In the genomic region with DNA sequence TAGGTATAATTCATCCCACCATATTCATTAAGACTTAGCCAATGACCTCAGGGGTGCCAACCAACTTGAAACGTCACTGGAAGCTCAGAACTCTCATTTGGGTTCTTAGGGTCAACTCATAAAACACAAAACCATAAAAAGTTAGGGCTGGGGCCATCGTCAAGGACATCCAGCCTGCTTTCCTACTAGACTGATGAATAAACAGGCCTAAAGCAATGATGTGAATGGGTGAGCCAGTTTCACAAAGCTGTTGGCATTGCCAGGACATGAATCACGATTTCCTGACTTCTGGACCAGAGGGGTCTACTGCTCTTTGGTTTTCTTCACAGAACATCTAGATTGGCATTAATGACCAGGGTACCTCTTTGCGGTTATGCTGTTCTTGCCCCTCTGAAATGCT, we compare ENCODE assay signal across 28 cellular contexts.
DNase-seq lines count a peak whose midpoint lies in the region; ATAC-seq and TF ChIP-seq lines count a peak whose summit lies in the region.
"Had no signal": no experiment of that assay in that cellular context is flagged by ENCODE, and none has a peak within 500 bp of the region (broad histone marks: within the 10 kb centered on the region; RNA-seq: fewer than 3 reads in every experiment).

No MANE protein-coding gene starts in this region.

- no peak overlapping the region for H3K4me3 Mint-ChIP-seq in activated CD4-positive, alpha-beta T cell treated with anti-CD3 and anti-CD28 coated beads, Interleukin-2, amount 10 ng/mL, durations not matched to agents 7 days and 5 days
- H3K4me3 Mint-ChIP-seq: activated naive CD4-positive, alpha-beta T cell treated with anti-CD3 and anti-CD28 coated beads for 36 hours; dendritic cell treated with granulocyte-macrophage colony-stimulating factor and Interleukin-4, amounts not matched to agents 40 ng/mL and 50 ng/mL, for 4 days; stimulated activated memory B cell treated with anti-CD40 and anti-IgM and Interleukin-4, amounts not matched to agents 10 μg/mL and 1 μg/mL and 100 μg/mL, for 72 hours had no signal

- TF ChIP-seq CTCF in mammary epithelial cell (conservative IDR thresholded peaks at IDR 0.05 in 1 of 2, IDR thresholded peaks at IDR 0.05 in 1 of 2; ENCODE audit: extremely low read depth in 1 of 2, insufficient read depth in 1 of 2, low read depth in 1 of 2, low read length in 2 of 2) = no peak
- no peak for TF ChIP-seq CTCF in foreskin keratinocyte (conservative IDR thresholded peaks at IDR 0.05)

- no peaks in the 10 kb centered on the region for H3K9me3 ChIP-seq in mammary epithelial cell (replicated peaks; ENCODE audit: insufficient read depth, low read length)
- H3K9me3 ChIP-seq: heart left ventricle, left lung, upper lobe of right lung had no signal

- dilution Hi-C loops in mammary epithelial cell (cut with HindIII; ENCODE audit: low sequenced_read_pairs) = loop anchor here (10.0 kb wide), 1 partner anchor 63 kb away; no protein-coding TSS in a partner anchor

- H3K36me3 Mint-ChIP-seq in activated CD4-positive, alpha-beta T cell treated with anti-CD3 and anti-CD28 coated beads, Interleukin-2, amount 10 ng/mL, durations not matched to agents 7 days and 5 days (ENCODE audit: low read depth) = no peaks in the 10 kb centered on the region
- H3K36me3 Mint-ChIP-seq: naive B cell; stimulated activated memory B cell treated with anti-CD40 and anti-IgM and Interleukin-4, amounts not matched to agents 10 μg/mL and 1 μg/mL and 100 μg/mL, for 72 hours had no signal

- peaks cover 30% of the 10 kb centered on the region for H3K4me1 ChIP-seq in mammary epithelial cell (ENCODE audit: insufficient read depth, low read length)
- peaks cover 21% of the 10 kb centered on the region for H3K4me1 ChIP-seq in foreskin keratinocyte
- H3K4me1 ChIP-seq: heart left ventricle, left lung, upper lobe of right lung had no signal

- intact Hi-C loops in mammary epithelial cell (cut with micrococcal nuclease) = no loop called here

- DNase-seq in AG20443 (ENCODE audit: low spot score) (peak; percentile 32), LHCN-M2 (ENCODE audit: low read depth) (peak; percentile 37), mammary epithelial cell (peak; percentile 46), foreskin keratinocyte (peak; percentile 39 to 76)
- DNase-seq in activated CD4-positive, alpha-beta T cell treated with anti-CD3 and anti-CD28 coated beads, Interleukin-2, amount 10 ng/mL, durations not matched to agents 7 days and 5 days = no peak
- DNase-seq in activated CD4-positive, CD25-positive, alpha-beta regulatory T cell (lab: John Stamatoyannopoulos, UW) = no peak
- DNase-seq: activated CD4-positive, alpha-beta T cell treated with anti-CD3 and anti-CD28 coated beads for 4 hours; activated naive CD4-positive, alpha-beta T cell treated with anti-CD3 and anti-CD28 coated beads for 36 hours; amniotic stem cell; COR-L47; DMS79; HCEC 1CT; heart left ventricle; left lung; naive B cell; NCI-H2081; NCI-H446; OCI-M1; retina; SIG-M5; stimulated activated CD4-positive, alpha-beta T cell treated with anti-CD3 and anti-CD28 coated beads, Interleukin-2, amount 100 ng/mL, for 48 hours; upper lobe of right lung had no signal

- H3K27me3 ChIP-seq in mammary epithelial cell (ENCODE audit: insufficient read depth, low read length) = no peaks in the 10 kb centered on the region
- no peaks in the 10 kb centered on the region for H3K27me3 ChIP-seq in foreskin keratinocyte
- H3K27me3 ChIP-seq: BLaER1 treated with 17β-estradiol and CSF1 and Interleukin-3, amounts not matched to agents 10 nM and 100 nM; heart left ventricle; left lung; upper lobe of right lung had no signal

- no peak overlapping the region for H3K27ac Mint-ChIP-seq in activated CD4-positive, alpha-beta T cell treated with anti-CD3 and anti-CD28 coated beads, Interleukin-2, amount 10 ng/mL, durations not matched to agents 7 days and 5 days
- H3K27ac Mint-ChIP-seq: activated naive CD4-positive, alpha-beta T cell treated with anti-CD3 and anti-CD28 coated beads for 36 hours; dendritic cell treated with granulocyte-macrophage colony-stimulating factor and Interleukin-4, amounts not matched to agents 40 ng/mL and 50 ng/mL, for 4 days; naive B cell; stimulated activated memory B cell treated with anti-CD40 and anti-IgM and Interleukin-4, amounts not matched to agents 10 μg/mL and 1 μg/mL and 100 μg/mL, for 72 hours had no signal

- H3K27ac ChIP-seq in mammary epithelial cell (ENCODE audit: insufficient read depth, low read depth, low read length) (peak overlapping the region; percentile 6), foreskin keratinocyte (peak overlapping the region; percentile 44)
- H3K27ac ChIP-seq: BLaER1 treated with 17β-estradiol and CSF1 and Interleukin-3, amounts not matched to agents 10 nM and 100 nM; heart left ventricle; HL-60; left lung; upper lobe of right lung had no signal

- H2AFZ ChIP-seq in mammary epithelial cell (ENCODE audit: low read depth, low read length) = peak overlapping the region; percentile 18

- H3K79me2 ChIP-seq in mammary epithelial cell (ENCODE audit: insufficient read depth, low read length) = no peaks in the 10 kb centered on the region

- CTCF ChIA-PET in mammary epithelial cell (lab: Charles Lee; ENCODE audit: low non-redundant PET) = no interaction called here
- CTCF ChIA-PET in activated CD4-positive, alpha-beta T cell treated with anti-CD3 and anti-CD28 coated beads, Interleukin-2, amount 10 ng/mL, durations not matched to agents 7 days and 5 days (lab: Charles Lee) = interaction anchor here (1.3 kb wide), 1 partner anchor 9 kb away, joined by 5 read pairs; no protein-coding TSS in a partner anchor

- no peaks in the 10 kb centered on the region for H3K27me3 Mint-ChIP-seq in activated CD4-positive, alpha-beta T cell treated with anti-CD3 and anti-CD28 coated beads, Interleukin-2, amount 10 ng/mL, durations not matched to agents 7 days and 5 days
- H3K27me3 Mint-ChIP-seq: dendritic cell treated with granulocyte-macrophage colony-stimulating factor and Interleukin-4, amounts not matched to agents 40 ng/mL and 50 ng/mL, for 4 days; stimulated activated memory B cell treated with anti-CD40 and anti-IgM and Interleukin-4, amounts not matched to agents 10 μg/mL and 1 μg/mL and 100 μg/mL, for 72 hours had no signal

- no peaks in the 10 kb centered on the region for H4K20me1 ChIP-seq in mammary epithelial cell (ENCODE audit: insufficient read depth, low read length)
- H4K20me1 ChIP-seq: BLaER1 treated with 17β-estradiol and CSF1 and Interleukin-3, amounts not matched to agents 10 nM and 100 nM had no signal

- BruUV-seq in mammary epithelial cell (replicated peaks; lab: Mats Ljungman, UMichigan) = no TSS peak

- H3K36me3 ChIP-seq in mammary epithelial cell (ENCODE audit: insufficient read depth, low read length) = no peaks in the 10 kb centered on the region
- H3K36me3 ChIP-seq: BLaER1 treated with 17β-estradiol and CSF1 and Interleukin-3, amounts not matched to agents 10 nM and 100 nM; heart left ventricle; left lung; upper lobe of right lung had no signal

- in situ Hi-C loops in mammary epithelial cell (cut with MboI; ENCODE audit: low sequenced_read_pairs in 2 of 2) = loop anchor here in 1 of 2 donors (25.0 kb wide), 1 partner anchor 120 kb away; no protein-coding TSS in a partner anchor

- H3K4me3 ChIP-seq in mammary epithelial cell (replicated peaks in 1 of 3; ENCODE audit: insufficient read depth in 1 of 3, low read depth in 2 of 3, low read length in 3 of 3) = no peak overlapping the region
- H3K4me3 ChIP-seq: BLaER1 treated with 17β-estradiol and CSF1 and Interleukin-3, amounts not matched to agents 10 nM and 100 nM; heart left ventricle; left lung; upper lobe of right lung had no signal

- POLR2A ChIA-PET in activated CD4-positive, alpha-beta T cell treated with anti-CD3 and anti-CD28 coated beads, Interleukin-2, amount 10 ng/mL, durations not matched to agents 7 days and 5 days (lab: Charles Lee) = no interaction called here

- WGBS in mammary epithelial cell (ENCODE audit: low coverage, missing lambda C conversion rate) = 83% methylated on average over 4 of the region's 4 CpGs

- ATAC-seq in foreskin keratinocyte = peak; percentile 43
- ATAC-seq in GM18858 (IDR thresholded peaks at IDR 0.05; ENCODE audit: unreplicated experiment) = no peak
- no peak for ATAC-seq in GM21737 (IDR thresholded peaks at IDR 0.05; ENCODE audit: unreplicated experiment)
- ATAC-seq: heart left ventricle; left lung; stimulated activated memory B cell treated with anti-CD40 and anti-IgM and Interleukin-4, amounts not matched to agents 10 μg/mL and 1 μg/mL and 100 μg/mL, for 72 hours; upper lobe of right lung had no signal

- H3K4me2 ChIP-seq in mammary epithelial cell (ENCODE audit: insufficient read depth, low read depth, low read length) = peak overlapping the region; percentile 1
- H3K4me2 ChIP-seq: BLaER1 treated with 17β-estradiol and CSF1 and Interleukin-3, amounts not matched to agents 10 nM and 100 nM had no signal

- H3K9me3 Mint-ChIP-seq in activated CD4-positive, alpha-beta T cell treated with anti-CD3 and anti-CD28 coated beads, Interleukin-2, amount 10 ng/mL, durations not matched to agents 7 days and 5 days = peaks cover 5% of the 10 kb centered on the region
- H3K9me3 Mint-ChIP-seq: activated naive CD4-positive, alpha-beta T cell treated with anti-CD3 and anti-CD28 coated beads for 36 hours; stimulated activated memory B cell treated with anti-CD40 and anti-IgM and Interleukin-4, amounts not matched to agents 10 μg/mL and 1 μg/mL and 100 μg/mL, for 72 hours had no signal

- peaks cover 4% of the 10 kb centered on the region for H3K4me1 Mint-ChIP-seq in activated CD4-positive, alpha-beta T cell treated with anti-CD3 and anti-CD28 coated beads, Interleukin-2, amount 10 ng/mL, durations not matched to agents 7 days and 5 days
- H3K4me1 Mint-ChIP-seq: naive B cell had no signal

- no peak overlapping the region for H3K9ac ChIP-seq in mammary epithelial cell (ENCODE audit: insufficient read depth, low read length)
- H3K9ac ChIP-seq: BLaER1 treated with 17β-estradiol and CSF1 and Interleukin-3, amounts not matched to agents 10 nM and 100 nM had no signal

Comparison
In these comparisons a context has a peak if more than half of its experiments do, and no peak if none do; other contexts are left out.
1. DNase-seq: peak in AG20443 (single experiment), LHCN-M2 (single experiment), mammary epithelial cell (single experiment) and foreskin keratinocyte (2 of 2); none in activated CD4-positive, alpha-beta T cell treated with anti-CD3 and anti-CD28 coated beads, Interleukin-2, amount 10 ng/mL, durations not matched to agents 7 days and 5 days (single experiment) and activated CD4-positive, CD25-positive, alpha-beta regulatory T cell (0 of 4).